ENCODE assay signal across 8 cellular contexts in the genomic region with DNA sequence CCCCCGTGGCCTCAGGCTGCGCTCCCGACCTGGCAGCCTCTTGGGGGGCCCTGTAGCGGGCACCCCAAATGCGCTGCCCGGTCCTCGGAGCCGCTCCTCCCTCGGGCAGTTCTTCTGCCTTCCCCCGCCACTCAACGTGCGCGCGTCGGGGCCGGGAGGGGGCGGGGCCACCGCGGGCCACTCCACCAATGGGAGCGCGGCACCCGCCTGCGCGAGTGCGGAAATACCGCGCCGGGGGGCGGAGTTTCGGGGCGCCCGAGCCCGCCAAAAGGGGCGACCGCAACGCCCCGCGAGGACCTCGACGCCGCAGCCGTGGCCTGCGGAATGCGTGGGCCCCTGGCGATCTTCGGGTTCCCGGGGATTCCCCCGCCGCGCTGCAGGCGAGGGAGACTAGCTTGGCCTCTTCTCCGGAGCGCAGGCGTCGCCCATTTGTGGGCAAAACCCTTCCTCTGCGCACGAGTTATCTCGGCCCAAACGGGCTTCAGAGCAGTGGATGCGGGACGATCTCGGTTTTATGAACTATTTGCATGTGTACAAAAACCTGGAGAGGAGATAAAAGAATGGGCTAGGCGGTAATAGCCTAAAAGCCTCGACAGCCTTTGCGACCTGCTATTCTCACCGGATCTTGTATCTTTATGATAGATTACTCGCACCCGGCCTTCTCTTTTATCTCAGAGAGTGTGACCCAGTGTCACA. TPM values are rescaled to one million over a fixed set of nuclear protein-coding genes. Genes with fewer than 3 reads are reported as not detected.
DNase-seq lines count a peak whose midpoint lies in the region; ATAC-seq and TF ChIP-seq lines count a peak whose summit lies in the region.

A gene with protein sequence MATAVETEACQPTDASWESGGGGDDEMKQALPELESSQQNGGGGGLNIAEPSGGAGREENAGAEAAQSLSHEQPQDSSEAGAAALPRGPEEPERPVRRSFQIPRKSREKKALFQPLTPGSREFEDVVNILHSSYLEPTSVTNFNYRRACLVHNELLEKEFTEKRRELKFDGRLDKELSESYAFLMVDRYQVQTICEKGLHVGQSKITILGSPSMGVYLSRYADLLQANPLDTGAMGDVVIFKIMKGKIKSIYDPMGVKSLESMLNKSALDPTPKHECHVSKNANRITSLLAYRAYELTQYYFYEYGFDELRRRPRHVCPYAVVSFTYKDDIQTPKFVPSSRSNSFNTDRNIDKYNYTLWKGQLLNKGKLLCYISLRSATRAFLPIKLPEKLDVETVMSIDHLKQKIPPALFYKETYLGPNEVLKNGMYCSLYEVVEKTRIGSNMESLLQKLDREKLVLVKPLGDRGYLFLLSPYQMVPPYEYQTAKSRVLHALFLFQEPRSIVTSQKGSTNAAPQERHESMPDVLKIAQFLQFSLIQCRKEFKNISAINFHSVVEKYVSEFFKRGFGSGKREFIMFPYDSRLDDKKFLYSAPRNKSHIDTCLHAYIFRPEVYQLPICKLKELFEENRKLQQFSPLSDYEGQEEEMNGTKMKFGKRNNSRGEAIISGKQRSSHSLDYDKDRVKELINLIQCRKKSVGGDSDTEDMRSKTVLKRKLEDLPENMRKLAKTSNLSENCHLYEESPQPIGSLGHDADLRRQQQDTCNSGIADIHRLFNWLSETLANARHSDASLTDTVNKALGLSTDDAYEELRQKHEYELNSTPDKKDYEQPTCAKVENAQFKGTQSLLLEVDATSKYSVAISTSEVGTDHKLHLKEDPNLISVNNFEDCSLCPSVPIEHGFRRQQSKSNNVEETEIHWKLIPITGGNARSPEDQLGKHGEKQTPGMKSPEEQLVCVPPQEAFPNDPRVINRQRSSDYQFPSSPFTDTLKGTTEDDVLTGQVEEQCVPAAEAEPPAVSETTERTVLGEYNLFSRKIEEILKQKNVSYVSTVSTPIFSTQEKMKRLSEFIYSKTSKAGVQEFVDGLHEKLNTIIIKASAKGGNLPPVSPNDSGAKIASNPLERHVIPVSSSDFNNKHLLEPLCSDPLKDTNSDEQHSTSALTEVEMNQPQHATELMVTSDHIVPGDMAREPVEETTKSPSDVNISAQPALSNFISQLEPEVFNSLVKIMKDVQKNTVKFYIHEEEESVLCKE (N-terminal part only) (minus strand): TSS at position 144 of the 696 bp plus-strand sequence. CDS start 259 bp downstream, outside the sequence.

- peak; percentile 79 for ATAC-seq in GM18868 (IDR thresholded peaks at IDR 0.05; ENCODE audit: unreplicated experiment)
- ATAC-seq in HG03108 (IDR thresholded peaks at IDR 0.05; ENCODE audit: unreplicated experiment): peak; percentile 80
- ATAC-seq in activated CD8-positive, alpha-beta T cell treated with anti-CD3 and anti-CD28 coated beads, Interleukin-2, amount 10 ng/mL, durations not matched to agents 7 days and 5 days: peak; percentile 84
- peak; percentile 98 to 99 for ATAC-seq in lower lobe of right lung

- H3K27ac Mint-ChIP-seq in activated CD8-positive, alpha-beta T cell treated with anti-CD3 and anti-CD28 coated beads, Interleukin-2, amount 10 ng/mL, durations not matched to agents 7 days and 5 days: peak within 1 kb of the TSS; percentile 97

- peak within 1 kb of the TSS; percentile 99 for H3K27ac ChIP-seq in lower lobe of right lung

- intact Hi-C loops in lower lobe of right lung (cut with DNase I): no loop called here

- H3K9me3 ChIP-seq in lower lobe of right lung: no peaks in the 10 kb centered on the region

- H3K9me3 Mint-ChIP-seq in activated CD8-positive, alpha-beta T cell treated with anti-CD3 and anti-CD28 coated beads, Interleukin-2, amount 10 ng/mL, durations not matched to agents 7 days and 5 days (ENCODE audit: insufficient read depth): peaks cover 33% of the 10 kb centered on the region

- no peak for TF ChIP-seq CTCF in AG10803 (conservative IDR thresholded peaks at IDR 0.05; ENCODE audit: low read length)
- no peak for TF ChIP-seq CTCF in lower lobe of right lung (IDR thresholded peaks at IDR 0.05)

- peaks cover 57% of the 10 kb centered on the region for H3K36me3 Mint-ChIP-seq in activated CD8-positive, alpha-beta T cell treated with anti-CD3 and anti-CD28 coated beads, Interleukin-2, amount 10 ng/mL, durations not matched to agents 7 days and 5 days (ENCODE audit: low read depth)

- H3K27me3 ChIP-seq in lower lobe of right lung (ENCODE audit: low read depth): no peaks in the 10 kb centered on the region

- H3K36me3 ChIP-seq in lower lobe of right lung: no peaks in the 10 kb centered on the region

- no peaks in the 10 kb centered on the region for H3K27me3 Mint-ChIP-seq in activated CD8-positive, alpha-beta T cell treated with anti-CD3 and anti-CD28 coated beads, Interleukin-2, amount 10 ng/mL, durations not matched to agents 7 days and 5 days (ENCODE audit: low read depth)

- peak within 1 kb of the TSS; percentile 96 for H3K4me3 Mint-ChIP-seq in activated CD8-positive, alpha-beta T cell treated with anti-CD3 and anti-CD28 coated beads, Interleukin-2, amount 10 ng/mL, durations not matched to agents 7 days and 5 days

- peaks cover 32% of the 10 kb centered on the region for H3K4me1 Mint-ChIP-seq in activated CD8-positive, alpha-beta T cell treated with anti-CD3 and anti-CD28 coated beads, Interleukin-2, amount 10 ng/mL, durations not matched to agents 7 days and 5 days (ENCODE audit: low read depth)

- POLR2A ChIA-PET in activated CD8-positive, alpha-beta T cell treated with anti-CD3 and anti-CD28 coated beads, Interleukin-2, amount 10 ng/mL, durations not matched to agents 7 days and 5 days (lab: Charles Lee): interaction anchor here (0.6 to 2.1 kb wide), 16 partner anchors 8 to 242 kb away, joined by 3 to 39 read pairs (median 5); a partner anchor contains a TSS

- DNase-seq in AG10803 (ENCODE audit: low read depth) (peak; percentile 77), NCI-H748 treated with DMSO at 0.1 percent for 48 hours (lab: John Stamatoyannopoulos, UW) (peak; percentile 37), ecto neural progenitor cell (ENCODE audit: low spot score) (peak; percentile 84), lower lobe of right lung (peak; percentile 90)
- peak; percentile 90 for DNase-seq in activated CD8-positive, alpha-beta T cell treated with anti-CD3 and anti-CD28 coated beads, Interleukin-2, amount 10 ng/mL, durations not matched to agents 7 days and 5 days
- DNase-seq in stimulated activated CD4-positive, alpha-beta T cell treated with anti-CD3 and anti-CD28 coated beads, TNF-alpha, amount 100 ng/mL, for 1 hour (ENCODE audit: low read depth in 3 of 3, low spot score in 1 of 3): peak; percentile 53 to 81 (median 76)

- peak within 1 kb of the TSS; percentile 79 for H3K4me3 ChIP-seq in AG10803 (ENCODE audit: low read length)
- H3K4me3 ChIP-seq in lower lobe of right lung: peak within 1 kb of the TSS; percentile 83

- CTCF ChIA-PET in activated CD8-positive, alpha-beta T cell treated with anti-CD3 and anti-CD28 coated beads, Interleukin-2, amount 10 ng/mL, durations not matched to agents 7 days and 5 days (lab: Charles Lee): interaction anchor here (0.7 to 2.6 kb wide), 12 partner anchors 10 to 305 kb away, joined by 3 to 14 read pairs (median 4); a partner anchor contains a TSS

- H3K4me1 ChIP-seq in lower lobe of right lung: peaks cover 26% of the 10 kb centered on the region

RNA-seq across cellular contexts. Expression of the gene that starts here (rescaled TPM):
- 10 to 100 TPM; 60.5 to 61.8 TPM for total RNA-seq in activated CD8-positive, alpha-beta T cell treated with anti-CD3 and anti-CD28 coated beads, Interleukin-2, amount 10 ng/mL, durations not matched to agents 7 days and 5 days
- 69.7 TPM for total RNA-seq in lower lobe of right lung

Comparison
In these comparisons a context has a peak if more than half of its experiments do, and no peak if none do; other contexts are left out.
1. Peak in every context shown above with its lines: DNase-seq, ATAC-seq, H3K4me3 ChIP-seq and H3K27ac ChIP-seq.
2. DNase-seq: peak in every context shown above with its lines; median percentile 90 in activated CD8-positive, alpha-beta T cell treated with anti-CD3 and anti-CD28 coated beads, Interleukin-2, amount 10 ng/mL, durations not matched to agents 7 days and 5 days; 90 in lower lobe of right lung; 84 in ecto neural progenitor cell; 77 in AG10803; 76 in stimulated activated CD4-positive, alpha-beta T cell treated with anti-CD3 and anti-CD28 coated beads, TNF-alpha, amount 100 ng/mL, for 1 hour; 37 in NCI-H748 treated with DMSO at 0.1 percent for 48 hours.